18 cellular contexts compared by ENCODE assay signal in the genomic region with DNA sequence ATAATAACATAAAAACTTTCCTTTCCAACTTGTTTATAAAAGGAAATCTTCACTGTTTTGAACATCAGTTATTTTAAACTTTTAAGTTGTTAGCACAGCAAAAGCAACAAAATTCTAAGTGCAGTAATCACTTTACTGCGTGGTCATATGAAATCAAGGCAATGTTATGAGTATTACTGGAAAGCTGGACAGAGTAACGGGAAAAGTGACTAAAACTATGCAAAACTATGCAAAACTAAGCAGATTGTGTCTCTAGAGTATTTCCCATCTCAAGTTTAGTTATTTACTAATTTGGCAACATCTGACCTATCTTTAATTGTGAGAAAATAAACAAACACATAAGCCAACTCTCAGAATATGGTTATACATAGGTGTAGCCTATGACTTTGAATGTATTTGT.
DNase-seq lines count a peak whose midpoint lies in the region; ATAC-seq, FAIRE-seq and TF ChIP-seq lines count a peak whose summit lies in the region.
"Had no signal": no experiment of that assay in that cellular context is flagged by ENCODE, and none has a peak within 500 bp of the region (broad histone marks: within the 10 kb centered on the region; RNA-seq: fewer than 3 reads in every experiment).

No MANE protein-coding gene starts in this region.

- FAIRE-seq in endometrium (lab: Jason Lieb, UNC): peak; percentile 69
- FAIRE-seq: G401.6, GM12892, H1 had no signal

- ATAC-seq in HG03159 (IDR thresholded peaks at IDR 0.05; ENCODE audit: unreplicated experiment) (no peak), GM21528 (IDR thresholded peaks at IDR 0.05; ENCODE audit: low FRiP score, unreplicated experiment) (no peak)
- ATAC-seq: CD8-positive, alpha-beta T cell had no signal

- peak; percentile 39 for DNase-seq in fibroblast of mammary gland (ENCODE audit: low read depth)
- DNase-seq in stromal cell of bone marrow (ENCODE audit: low read depth): peak; percentile 45
- no peak for DNase-seq in cerebellar cortex (ENCODE audit: low spot score)
- DNase-seq: Caco-2; CD4-positive, CD25-positive, alpha-beta regulatory T cell; CD8-positive, alpha-beta T cell; DMS153; DND-41; GM23248; H7; HCEC 1CT had no signal

- TF ChIP-seq CTCF in fibroblast of mammary gland (conservative IDR thresholded peaks at IDR 0.05; ENCODE audit: control insufficient read depth, insufficient read depth, low read depth, low read length): no peak

- no peak overlapping the region for H3K4me3 ChIP-seq in fibroblast of mammary gland (ENCODE audit: control insufficient read depth, low read depth, low read length)
- H3K4me3 ChIP-seq: BLaER1, GM23248 had no signal
